Comparison of ENCODE assay signal across 9 cellular contexts in genomic region chr19:7658219-7658686, GRCh38. TPM values are rescaled to one million over a fixed set of nuclear protein-coding genes. Genes with fewer than 3 reads are reported as not detected.
DNase-seq lines count a peak whose midpoint lies in the region; ATAC-seq, FAIRE-seq and TF ChIP-seq lines count a peak whose summit lies in the region.
"Had no signal": no experiment of that assay in that cellular context is flagged by ENCODE, and none has a peak within 500 bp of the region (broad histone marks: within the 10 kb centered on the region; RNA-seq: fewer than 3 reads in every experiment).

No MANE protein-coding gene starts in this region.

- H3K4me1 ChIP-seq in OCI-LY7 (ENCODE audit: insufficient read depth, low read length, poor library complexity, severe bottlenecking) (peaks cover 9% of the 10 kb centered on the region), gastroesophageal sphincter (no peaks in the 10 kb centered on the region)

- H4K20me1 ChIP-seq in OCI-LY7 (ENCODE audit: insufficient read depth, low read length): no peaks in the 10 kb centered on the region

- peak; percentile 90 for FAIRE-seq in GM12891 (lab: Jason Lieb, UNC)

- DNase-seq in GM12891 (ENCODE audit: insufficient read length, low spot score): peak; percentile 92
- DNase-seq in OCI-LY7 (ENCODE audit: low spot score): peak; percentile 78
- DNase-seq in iPS-NIHi11 (ENCODE audit: low spot score): peak; percentile 64
- DNase-seq in NCI-H774 (lab: John Stamatoyannopoulos, UW): no peak
- no peak for DNase-seq in NCI-H1694 (lab: John Stamatoyannopoulos, UW)
- DNase-seq in activated gamma-delta T cell (lab: John Stamatoyannopoulos, UW): no peak

- H3K79me2 ChIP-seq in OCI-LY7 (ENCODE audit: insufficient read depth, low read depth, low read length): no peaks in the 10 kb centered on the region

- 7 to 28% methylated on average over 3 to 8 of the region's 9 CpGs for WGBS in gastroesophageal sphincter (ENCODE audit: low coverage in 1 of 2), 2 donors

- POLR2A ChIA-PET in OCI-LY7 (lab: Charles Lee): no interaction called here

- CTCF ChIA-PET in OCI-LY7 (lab: Charles Lee; ENCODE audit: unreplicated experiment): no interaction called here

- peak overlapping the region; percentile 69 for H3K4me2 ChIP-seq in OCI-LY7 (ENCODE audit: low read length)

- H3K27me3 ChIP-seq in gastroesophageal sphincter: peaks cover 49% of the 10 kb centered on the region

- intact Hi-C loops in OCI-LY7 (cut with micrococcal nuclease; ENCODE audit: unreplicated experiment): no loop called here

- TF ChIP-seq CTCF in OCI-LY7 (conservative IDR thresholded peaks at IDR 0.05; ENCODE audit: low read length): no peak
- TF ChIP-seq CTCF in gastroesophageal sphincter (IDR thresholded peaks at IDR 0.05): no peak

- H3K9me2 ChIP-seq in OCI-LY7 (ENCODE audit: insufficient read depth, low read length): no peaks in the 10 kb centered on the region

- no peaks in the 10 kb centered on the region for H3K36me3 ChIP-seq in OCI-LY7 (ENCODE audit: insufficient read depth, low read length)
- no peaks in the 10 kb centered on the region for H3K36me3 ChIP-seq in gastroesophageal sphincter

- no peak for TF ChIP-seq EP300 in gastroesophageal sphincter (IDR thresholded peaks at IDR 0.05)

- peak overlapping the region; percentile 52 for H3K4me3 ChIP-seq in OCI-LY7 (ENCODE audit: low read depth, low read length, poor library complexity, severe bottlenecking)
- no peak overlapping the region for H3K4me3 ChIP-seq in gastroesophageal sphincter

- BruUV-seq in OCI-LY7 (replicated peaks; lab: Mats Ljungman, UMichigan): no TSS peak

- TF ChIP-seq POLR2A in GM12891 (IDR thresholded peaks at IDR 0.05; ENCODE audit: low read depth, low read length) (no peak), gastroesophageal sphincter (IDR thresholded peaks at IDR 0.05) (no peak)

- H3K27ac ChIP-seq in OCI-LY7 (ENCODE audit: low read depth, low read length, poor library complexity, severe bottlenecking) (peak overlapping the region; percentile 24), gastroesophageal sphincter (no peak overlapping the region)

- H3K9me3 ChIP-seq in OCI-LY7 (ENCODE audit: low read length): no peaks in the 10 kb centered on the region
- H3K9me3 ChIP-seq in gastroesophageal sphincter: no peaks in the 10 kb centered on the region

- peak overlapping the region; percentile 93 for H2AFZ ChIP-seq in OCI-LY7 (ENCODE audit: low read length)

- peak; percentile 70 for ATAC-seq in GM21717 (IDR thresholded peaks at IDR 0.05; ENCODE audit: unreplicated experiment)
- no peak for ATAC-seq in gastroesophageal sphincter

TF ChIP-seq in GM12891, 5 proteins besides CTCF, POLR2A, EP300 and RAD21:
- TF ChIP-seq SPI1 (IDR thresholded peaks at IDR 0.05; ENCODE audit: low read depth, low read length) (no peak), PAX5 (IDR thresholded peaks at IDR 0.05; ENCODE audit: insufficient read depth, low read length, severe bottlenecking) (no peak), POLR2AphosphoS5 (IDR thresholded peaks at IDR 0.05; ENCODE audit: low read depth, low read length) (no peak), TAF1 (IDR thresholded peaks at IDR 0.05; ENCODE audit: low read depth, low read length) (no peak), POU2F2 (IDR thresholded peaks at IDR 0.05; ENCODE audit: low read depth, low read length) (no peak)

RNA-seq across cellular contexts. Expression of gene RETN, which starts 10.6 kb away (rescaled TPM):
- not detected for polyA plus RNA-seq in GM12891 (2012; ENCODE audit: low read depth, missing spikeins)
- not detected in 2 replicates for total RNA-seq in OCI-LY7 (2014; rRNA removed; shearing (Covaris generic))
- total RNA-seq in OCI-LY7 (2022): not detected in 2 replicates
- total RNA-seq in gastroesophageal sphincter: not detected

RNA-seq across cellular contexts. Expression of gene MCEMP1, which starts 18.6 kb away (rescaled TPM):
- polyA plus RNA-seq in GM12891 (2012; ENCODE audit: low read depth, missing spikeins): 0.24 TPM
- 0.22 and 0.28 TPM in 2 replicates for total RNA-seq in OCI-LY7 (2014; rRNA removed; shearing (Covaris generic))
- not detected in 2 replicates for total RNA-seq in OCI-LY7 (2022)
- total RNA-seq in gastroesophageal sphincter: 1 to 10 TPM in 1 of 4 donors, under 1 TPM in 2, not detected in 1; 0.67 to 1.2 (median 0.96) TPM

RNA-seq across cellular contexts. Expression of gene STXBP2, which starts 21.3 kb away (rescaled TPM):
- polyA plus RNA-seq in GM12891 (2012; ENCODE audit: low read depth, missing spikeins): 69.1 TPM
- total RNA-seq in OCI-LY7 (2014; rRNA removed; shearing (Covaris generic)): 27.7 and 43.0 TPM in 2 replicates
- 121 and 138 TPM in 2 replicates for total RNA-seq in OCI-LY7 (2022)
- total RNA-seq in gastroesophageal sphincter: 10 to 100 TPM in 3 of 4 donors, 1 to 10 TPM in 1; 4.4 to 16.9 (median 14.1) TPM

RNA-seq across cellular contexts. Expression of gene TRAPPC5, which starts 22.4 kb away (rescaled TPM):
- polyA plus RNA-seq in GM12891 (2012; ENCODE audit: low read depth, missing spikeins): 179 TPM
- total RNA-seq in OCI-LY7 (2014; rRNA removed; shearing (Covaris generic)): 78.4 and 91.5 TPM in 2 replicates
- total RNA-seq in OCI-LY7 (2022) (115 and 150 TPM in 2 replicates), gastroesophageal sphincter (10 to 100 TPM; 56.0 to 69.0 (median 64.0) TPM)

RNA-seq across cellular contexts. Expression of gene PCP2, which starts 24.7 kb away (rescaled TPM):
- polyA plus RNA-seq in GM12891 (2012; ENCODE audit: low read depth, missing spikeins): 1.8 TPM
- 0.82 TPM in 1 of 2 replicates, not detected in the other for total RNA-seq in OCI-LY7 (2014; rRNA removed; shearing (Covaris generic))
- 2.0 and 2.1 TPM in 2 replicates for total RNA-seq in OCI-LY7 (2022)
- total RNA-seq in gastroesophageal sphincter: not detected
- total RNA-seq: right cardiac atrium had no signal

Comparison
In these comparisons a context has a peak if more than half of its experiments do, and no peak if none do; other contexts are left out.
1. DNase-seq: peak in GM12891 (single experiment), OCI-LY7 (single experiment) and iPS-NIHi11 (single experiment); none in NCI-H774 (single experiment), NCI-H1694 (single experiment) and activated gamma-delta T cell (single experiment).